ENCODE assay signal across 1 cellular context in the genomic region with DNA sequence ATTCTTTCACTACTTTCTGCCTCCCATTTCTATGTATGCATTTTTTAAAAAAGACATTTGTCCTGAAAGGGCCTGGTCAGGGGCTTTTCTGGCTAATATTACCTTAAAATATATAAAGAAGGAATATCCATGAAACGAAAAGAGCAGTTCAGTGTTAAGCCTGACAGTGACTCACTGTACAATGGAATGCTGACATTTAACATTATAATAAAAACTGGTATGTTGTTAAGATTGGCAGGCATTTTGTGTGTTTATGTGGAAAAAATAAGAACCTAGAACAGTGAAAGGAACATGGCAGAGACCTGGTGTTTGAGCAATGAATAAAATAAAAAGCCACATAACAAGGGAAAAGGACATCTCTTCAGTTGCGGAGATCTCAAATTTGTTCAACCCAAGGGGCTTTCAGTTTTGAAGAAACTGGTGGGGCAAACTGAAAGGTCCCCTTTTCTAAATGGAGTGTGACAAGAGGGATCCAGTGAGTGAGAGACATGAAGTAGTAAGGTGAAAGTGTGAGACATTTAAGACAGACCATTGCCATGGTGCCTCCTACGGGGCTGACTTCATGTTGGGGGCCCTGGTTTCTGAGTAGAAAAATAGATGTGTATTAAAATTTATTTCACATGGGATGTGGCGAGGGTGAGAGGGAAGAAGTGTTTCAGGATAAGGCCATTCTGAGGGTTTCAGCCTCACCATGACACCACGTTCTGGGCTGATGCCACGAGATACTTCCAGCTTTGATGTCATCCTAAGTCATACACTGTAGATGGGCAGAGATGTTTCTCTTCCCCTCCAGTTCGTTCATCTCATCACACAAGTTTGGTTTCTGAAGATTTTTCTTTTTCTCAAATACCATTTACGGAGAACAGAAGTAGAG.
TF ChIP-seq lines count a peak whose summit lies in the region.

No MANE protein-coding gene starts in this region.

TF ChIP-seq in IMR-90, 13 proteins besides CTCF, POLR2A, EP300 and RAD21:
- TF ChIP-seq, protein P1, sequence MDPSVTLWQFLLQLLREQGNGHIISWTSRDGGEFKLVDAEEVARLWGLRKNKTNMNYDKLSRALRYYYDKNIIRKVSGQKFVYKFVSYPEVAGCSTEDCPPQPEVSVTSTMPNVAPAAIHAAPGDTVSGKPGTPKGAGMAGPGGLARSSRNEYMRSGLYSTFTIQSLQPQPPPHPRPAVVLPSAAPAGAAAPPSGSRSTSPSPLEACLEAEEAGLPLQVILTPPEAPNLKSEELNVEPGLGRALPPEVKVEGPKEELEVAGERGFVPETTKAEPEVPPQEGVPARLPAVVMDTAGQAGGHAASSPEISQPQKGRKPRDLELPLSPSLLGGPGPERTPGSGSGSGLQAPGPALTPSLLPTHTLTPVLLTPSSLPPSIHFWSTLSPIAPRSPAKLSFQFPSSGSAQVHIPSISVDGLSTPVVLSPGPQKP (IDR thresholded peaks at IDR 0.05; ENCODE audit: borderline replicate concordance, low read depth, low read length) = no peak
- TF ChIP-seq CEBPB (IDR thresholded peaks at IDR 0.05; ENCODE audit: low read depth, low read length) (no peak), FOS (IDR thresholded peaks at IDR 0.05; ENCODE audit: low read depth, low read length) (no peak), MAZ (IDR thresholded peaks at IDR 0.05; ENCODE audit: borderline replicate concordance, low read depth, low read length) (no peak), RCOR1 (IDR thresholded peaks at IDR 0.05; ENCODE audit: insufficient replicate concordance, low read length) (no peak), MAFK (IDR thresholded peaks at IDR 0.05; ENCODE audit: low read depth, low read length) (no peak), BHLHE40 (IDR thresholded peaks at IDR 0.05; ENCODE audit: low read depth, low read length) (no peak), NFE2L2 (IDR thresholded peaks at IDR 0.05; ENCODE audit: low read depth, low read length) (no peak), SMC3 (IDR thresholded peaks at IDR 0.05; ENCODE audit: low read depth, low read length) (no peak), MXI1 (IDR thresholded peaks at IDR 0.05; ENCODE audit: borderline replicate concordance, low read depth, low read length) (no peak)
